In genomic region chr9:108859459-108860114, GRCh38 we compare ENCODE assay signal across 17 cellular contexts. TPM values are rescaled to one million over a fixed set of nuclear protein-coding genes. Genes with fewer than 3 reads are reported as not detected.
DNase-seq lines count a peak whose midpoint lies in the region; ATAC-seq, FAIRE-seq and TF ChIP-seq lines count a peak whose summit lies in the region.
"Had no signal": no experiment of that assay in that cellular context is flagged by ENCODE, and none has a peak within 500 bp of the region (broad histone marks: within the 10 kb centered on the region; RNA-seq: fewer than 3 reads in every experiment).

No MANE protein-coding gene starts in this region.

- TF ChIP-seq POLR2A in spleen (IDR thresholded peaks at IDR 0.05) (no peak), GM12892 (IDR thresholded peaks at IDR 0.05; ENCODE audit: low read depth, low read length) (no peak)

- no peaks in the 10 kb centered on the region for H3K36me3 ChIP-seq in spleen
- H3K36me3 ChIP-seq: lower lobe of right lung had no signal

- peak; percentile 54 for ATAC-seq in GM21576 (IDR thresholded peaks at IDR 0.05; ENCODE audit: unreplicated experiment)
- ATAC-seq: lower lobe of right lung had no signal

- intact Hi-C loops in spleen (cut with DNase I; ENCODE audit: low total_unique reads): no loop called here

- WGBS in spleen, 5 donors: 76 to 87% (median 83%) methylated on average over 3 of the region's 3 CpGs

- H3K9me3 ChIP-seq in spleen: no peaks in the 10 kb centered on the region
- H3K9me3 ChIP-seq: lower lobe of right lung had no signal

- H3K27me3 ChIP-seq in spleen (replicated peaks in 1 of 7): no peaks in the 10 kb centered on the region

- no peaks in the 10 kb centered on the region for H3K4me1 ChIP-seq in spleen
- H3K4me1 ChIP-seq: lower lobe of right lung had no signal

- TF ChIP-seq CTCF in spleen (IDR thresholded peaks at IDR 0.05 in 8 of 11, conservative IDR thresholded peaks at IDR 0.05 in 3 of 11): no peak

- no peak overlapping the region for H3K4me3 ChIP-seq in spleen
- H3K4me3 ChIP-seq: lower lobe of right lung had no signal

- no peak overlapping the region for H3K27ac ChIP-seq in spleen
- H3K27ac ChIP-seq: 22Rv1, HL-60, lower lobe of right lung had no signal

- DNase-seq in DMS 273 (lab: John Stamatoyannopoulos, UW; ENCODE audit: unreplicated experiment) (peak; percentile 29), DMS 273 treated with DMSO at 0.1 percent for 48 hours (lab: John Stamatoyannopoulos, UW) (no peak), M059J (ENCODE audit: low read depth) (peak; percentile 17), myocyte (ENCODE audit: low read depth) (peak; percentile 61), hippocampal formation (lab: John Stamatoyannopoulos, UW) (no peak), spleen (no peak), GM12892 (ENCODE audit: insufficient read length) (no peak)
- DNase-seq: activated CD4-positive, alpha-beta memory T cell treated with anti-CD3 and anti-CD28 coated beads, Interleukin-2, amount 10 ng/mL, durations not matched to agents 7 days and 5 days; CD8-positive, alpha-beta memory T cell; H9; lower lobe of right lung; occipital lobe had no signal

- no peak for FAIRE-seq in GM12892 (lab: Jason Lieb, UNC)

RNA-seq across cellular contexts. Expression of gene ACTL7A, which starts 2.5 kb away (rescaled TPM):
- not detected in 2 replicates for total RNA-seq in M059J (2014; rRNA removed; shearing (Covaris generic))
- total RNA-seq in myocyte (not detected in 2 replicates), spleen (not detected)
- not detected for polyA plus RNA-seq in myocyte (2012)
- polyA plus RNA-seq in spleen: not detected
- not detected for polyA plus RNA-seq in GM12892 (2012; ENCODE audit: missing spikeins)
- total RNA-seq: activated CD4-positive, alpha-beta memory T cell treated with anti-CD3 and anti-CD28 coated beads, Interleukin-2, amount 10 ng/mL, durations not matched to agents 7 days and 5 days; CD8-positive, alpha-beta memory T cell; dermis microvascular lymphatic vessel endothelial cell; H9; lower lobe of right lung; occipital lobe had no signal
- polyA plus RNA-seq: adipose tissue; CD8-positive, alpha-beta memory T cell had no signal

RNA-seq across cellular contexts. Expression of gene ACTL7B, which starts 3.8 kb away (rescaled TPM):
- not detected in 2 replicates for total RNA-seq in M059J (2014; rRNA removed; shearing (Covaris generic))
- total RNA-seq in myocyte: not detected in 2 replicates
- not detected for polyA plus RNA-seq in myocyte (2012)
- total RNA-seq in spleen: not detected
- under 1 TPM in 1 of 3 donors, not detected in 2; 0.11 TPM for polyA plus RNA-seq in spleen
- not detected for polyA plus RNA-seq in GM12892 (2012; ENCODE audit: missing spikeins)
- total RNA-seq: activated CD4-positive, alpha-beta memory T cell treated with anti-CD3 and anti-CD28 coated beads, Interleukin-2, amount 10 ng/mL, durations not matched to agents 7 days and 5 days; CD8-positive, alpha-beta memory T cell; dermis microvascular lymphatic vessel endothelial cell; lower lobe of right lung; occipital lobe had no signal
- polyA plus RNA-seq: adipose tissue; CD8-positive, alpha-beta memory T cell had no signal

Comparison
In these comparisons a context has a peak if more than half of its experiments do, and no peak if none do; other contexts are left out.
1. DNase-seq: peak in DMS 273 (single experiment), M059J (single experiment) and myocyte (single experiment); none in DMS 273 treated with DMSO at 0.1 percent for 48 hours (single experiment), hippocampal formation (0 of 2), spleen (single experiment) and GM12892 (single experiment).